Comparison of ENCODE assay signal across 39 cellular contexts in the genomic region with DNA sequence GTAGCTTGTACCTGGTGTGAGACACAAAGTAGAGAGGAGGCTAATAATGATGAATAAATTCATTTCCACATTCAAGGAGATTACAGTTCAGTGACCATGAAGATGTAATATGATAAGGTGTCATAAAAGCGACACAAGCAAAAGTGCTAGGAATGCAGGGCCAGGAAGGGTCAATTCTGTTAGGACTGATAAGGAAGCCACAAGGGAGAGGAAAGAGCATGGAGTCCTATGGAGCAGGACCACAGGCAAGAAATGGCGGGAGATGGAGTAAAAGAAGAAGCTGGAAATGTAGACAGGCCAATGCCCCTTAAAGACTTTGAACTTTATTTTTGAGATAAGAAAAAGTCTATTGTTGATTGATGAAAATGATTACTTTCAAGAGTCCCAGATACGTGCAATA.
"Had no signal": no experiment of that assay in that cellular context is flagged by ENCODE, and none has a peak within 500 bp of the region (broad histone marks: within the 10 kb centered on the region; RNA-seq: fewer than 3 reads in every experiment).

No MANE protein-coding gene starts in this region.

- H3K27ac Mint-ChIP-seq: activated naive CD4-positive, alpha-beta T cell treated with anti-CD3 and anti-CD28 coated beads for 36 hours; activated naive CD4-positive, alpha-beta T cell treated with anti-CD3 and anti-CD28 coated beads, Interleukin-2, amount 10 ng/mL, durations not matched to agents 7 days and 5 days; activated naive CD4-positive, alpha-beta T cell treated with anti-CD3 and anti-CD28 coated beads, Interleukin-2, amount 50 U/mL, for 24 hours; activated naive CD4-positive, alpha-beta T cell treated with anti-CD3 and anti-CD28 coated beads, Interleukin-2, amount 50 U/mL, for 72 hours; activated naive CD8-positive, alpha-beta T cell; activated naive CD8-positive, alpha-beta T cell treated with anti-CD3 and anti-CD28 coated beads for 36 hours; activated naive CD8-positive, alpha-beta T cell treated with anti-CD3 and anti-CD28 coated beads, Interleukin-2, amount 10 ng/mL, durations not matched to agents 7 days and 5 days; activated naive CD8-positive, alpha-beta T cell treated with anti-CD3 and anti-CD28 coated beads, Interleukin-2, amount 50 U/mL, for 24 hours; activated T-cell treated with anti-CD3 and anti-CD28 coated beads, Interleukin-2, amount 50 U/mL, for 24 hours; activated T-cell treated with anti-CD3 and anti-CD28 coated beads, Interleukin-2, amount 50 U/mL, for 72 hours; activated T-helper 1 cell treated with anti-CD3 and anti-CD28 coated beads, Interleukin-12 subunit alpha, Interleukin-12 subunit beta, Interleukin-2, Interleukin-4 antibody, amounts not matched to agents 30 ng/mL and 10 ng/mL and 1 ng/mL, durations not matched to agents 14 hours and 24 hours and 36 hours; activated T-helper 17 cell treated with anti-CD3 and anti-CD28 coated beads, Interleukin-2, amount 50 U/mL, for 72 hours; activated T-helper 2 cell treated with anti-CD3 and anti-CD28 coated beads, Interferon-gamma antibody, Interleukin-2, Interleukin-4, amounts not matched to agents 10 μg/mL and 5 μg/mL and 100 μg/mL, durations not matched to agents 14 hours and 24 hours and 36 hours; brain had no signal

- H3K4me3 Mint-ChIP-seq: activated naive CD4-positive, alpha-beta T cell treated with anti-CD3 and anti-CD28 coated beads for 36 hours; activated naive CD4-positive, alpha-beta T cell treated with anti-CD3 and anti-CD28 coated beads, Interleukin-2, amount 10 ng/mL, durations not matched to agents 7 days and 5 days; activated naive CD4-positive, alpha-beta T cell treated with anti-CD3 and anti-CD28 coated beads, Interleukin-2, amount 50 U/mL, for 24 hours; activated naive CD8-positive, alpha-beta T cell; activated naive CD8-positive, alpha-beta T cell treated with anti-CD3 and anti-CD28 coated beads for 36 hours; activated naive CD8-positive, alpha-beta T cell treated with anti-CD3 and anti-CD28 coated beads, Interleukin-2, amount 10 ng/mL, durations not matched to agents 7 days and 5 days; activated naive CD8-positive, alpha-beta T cell treated with anti-CD3 and anti-CD28 coated beads, Interleukin-2, amount 50 U/mL, for 24 hours; activated T-cell treated with anti-CD3 and anti-CD28 coated beads, Interleukin-2, amount 50 U/mL, for 24 hours; activated T-cell treated with anti-CD3 and anti-CD28 coated beads, Interleukin-2, amount 50 U/mL, for 4 hours; activated T-cell treated with anti-CD3 and anti-CD28 coated beads, Interleukin-2, amount 50 U/mL, for 72 hours; activated T-helper 1 cell treated with anti-CD3 and anti-CD28 coated beads, Interleukin-12 subunit alpha, Interleukin-12 subunit beta, Interleukin-2, Interleukin-4 antibody, amounts not matched to agents 30 ng/mL and 10 ng/mL and 1 ng/mL, durations not matched to agents 14 hours and 24 hours and 36 hours; activated T-helper 17 cell treated with anti-CD3 and anti-CD28 coated beads, Interleukin-2, amount 50 U/mL, for 72 hours; brain; central memory CD8-positive, alpha-beta T cell had no signal

- FAIRE-seq: astrocyte, bronchial epithelial cell had no signal

- H3K27me3 ChIP-seq: adrenal gland, ascending aorta, body of pancreas, brain microvascular endothelial cell, breast epithelium, cardiac muscle cell had no signal

- ATAC-seq: activated naive CD4-positive, alpha-beta T cell treated with anti-CD3 and anti-CD28 coated beads, Interleukin-2, amount 50 U/mL, for 72 hours; activated naive CD8-positive, alpha-beta T cell treated with anti-CD3 and anti-CD28 coated beads, Interleukin-2, amount 50 U/mL, for 24 hours; activated T-cell treated with anti-CD3 and anti-CD28 coated beads, Interleukin-2, amount 50 U/mL, for 4 hours; activated T-cell treated with anti-CD3 and anti-CD28 coated beads, Interleukin-2, amount 50 U/mL, for 72 hours; activated T-helper 17 cell treated with anti-CD3 and anti-CD28 coated beads, Interleukin-2, amount 50 U/mL, for 72 hours; body of pancreas had no signal

- H3K27me3 Mint-ChIP-seq: activated naive CD4-positive, alpha-beta T cell treated with anti-CD3 and anti-CD28 coated beads, Interleukin-2, amount 10 ng/mL, durations not matched to agents 7 days and 5 days had no signal

- H3K27ac ChIP-seq: adrenal gland, ascending aorta, body of pancreas, brain microvascular endothelial cell, breast epithelium, cardiac muscle cell had no signal

- H3K4me3 ChIP-seq: adrenal gland, ascending aorta, body of pancreas, breast epithelium, cardiac muscle cell had no signal

- H3K4me1 Mint-ChIP-seq: activated naive CD4-positive, alpha-beta T cell treated with anti-CD3 and anti-CD28 coated beads, Interleukin-2, amount 50 U/mL, for 24 hours; activated naive CD8-positive, alpha-beta T cell treated with anti-CD3 and anti-CD28 coated beads for 36 hours; activated naive CD8-positive, alpha-beta T cell treated with anti-CD3 and anti-CD28 coated beads, Interleukin-2, amount 10 ng/mL, durations not matched to agents 7 days and 5 days; activated naive CD8-positive, alpha-beta T cell treated with anti-CD3 and anti-CD28 coated beads, Interleukin-2, amount 50 U/mL, for 24 hours; activated T-helper 17 cell treated with anti-CD3 and anti-CD28 coated beads, Interleukin-2, amount 50 U/mL, for 72 hours; brain; central memory CD8-positive, alpha-beta T cell had no signal

- H3K9me3 Mint-ChIP-seq: activated naive CD4-positive, alpha-beta T cell treated with anti-CD3 and anti-CD28 coated beads for 36 hours; activated naive CD4-positive, alpha-beta T cell treated with anti-CD3 and anti-CD28 coated beads, Interleukin-2, amount 10 ng/mL, durations not matched to agents 7 days and 5 days; activated naive CD4-positive, alpha-beta T cell treated with anti-CD3 and anti-CD28 coated beads, Interleukin-2, amount 50 U/mL, for 24 hours; activated naive CD4-positive, alpha-beta T cell treated with anti-CD3 and anti-CD28 coated beads, Interleukin-2, amount 50 U/mL, for 72 hours; activated naive CD8-positive, alpha-beta T cell treated with anti-CD3 and anti-CD28 coated beads, Interleukin-2, amount 10 ng/mL, durations not matched to agents 7 days and 5 days; activated naive CD8-positive, alpha-beta T cell treated with anti-CD3 and anti-CD28 coated beads, Interleukin-2, amount 50 U/mL, for 24 hours; activated T-cell treated with anti-CD3 and anti-CD28 coated beads, Interleukin-2, amount 50 U/mL, for 24 hours; activated T-cell treated with anti-CD3 and anti-CD28 coated beads, Interleukin-2, amount 50 U/mL, for 4 hours; activated T-helper 1 cell treated with anti-CD3 and anti-CD28 coated beads, Interleukin-12 subunit alpha, Interleukin-12 subunit beta, Interleukin-2, Interleukin-4 antibody, amounts not matched to agents 30 ng/mL and 10 ng/mL and 1 ng/mL, durations not matched to agents 14 hours and 24 hours and 36 hours; activated T-helper 17 cell treated with anti-CD3 and anti-CD28 coated beads, Interleukin-2, amount 50 U/mL, for 72 hours; activated T-helper 2 cell treated with anti-CD3 and anti-CD28 coated beads, Interferon-gamma antibody, Interleukin-2, Interleukin-4, amounts not matched to agents 10 μg/mL and 5 μg/mL and 100 μg/mL, durations not matched to agents 14 hours and 24 hours and 36 hours; central memory CD8-positive, alpha-beta T cell had no signal

- H3K36me3 Mint-ChIP-seq: activated naive CD4-positive, alpha-beta T cell treated with anti-CD3 and anti-CD28 coated beads, Interleukin-2, amount 10 ng/mL, durations not matched to agents 7 days and 5 days; activated naive CD4-positive, alpha-beta T cell treated with anti-CD3 and anti-CD28 coated beads, Interleukin-2, amount 50 U/mL, for 24 hours; activated naive CD4-positive, alpha-beta T cell treated with anti-CD3 and anti-CD28 coated beads, Interleukin-2, amount 50 U/mL, for 72 hours; activated naive CD8-positive, alpha-beta T cell; activated naive CD8-positive, alpha-beta T cell treated with anti-CD3 and anti-CD28 coated beads for 36 hours; brain had no signal

- H3K36me3 ChIP-seq: adrenal gland, ascending aorta, brain microvascular endothelial cell, breast epithelium, cardiac muscle cell had no signal

- H3K9me3 ChIP-seq: adrenal gland, ascending aorta, body of pancreas, breast epithelium had no signal

- DNase-seq: activated effector memory CD4-positive, alpha-beta T cell treated with anti-CD3 and anti-CD28 coated beads, Interleukin-2, amount 50 U/mL, for 16 hours; activated effector memory CD4-positive, alpha-beta T cell treated with Interleukin-2 at 50 U/mL for 16 hours; activated gamma-delta T cell; activated gamma-delta T cell treated with Interleukin-2 at 50 U/mL for 16 hours; activated naive CD4-positive, alpha-beta T cell; activated naive CD4-positive, alpha-beta T cell treated with anti-CD3 and anti-CD28 coated beads for 36 hours; activated naive CD4-positive, alpha-beta T cell treated with anti-CD3 and anti-CD28 coated beads, Interleukin-2, amount 10 ng/mL, durations not matched to agents 7 days and 5 days; activated naive CD4-positive, alpha-beta T cell treated with anti-CD3 and anti-CD28 coated beads, Interleukin-2, amount 50 U/mL, for 16 hours; activated naive CD4-positive, alpha-beta T cell treated with Interleukin-2 at 50 U/mL for 16 hours; activated naive CD8-positive, alpha-beta T cell treated with anti-CD3 and anti-CD28 coated beads for 36 hours; activated naive CD8-positive, alpha-beta T cell treated with anti-CD3 and anti-CD28 coated beads, Interleukin-2, amount 10 ng/mL, durations not matched to agents 7 days and 5 days; activated naive CD8-positive, alpha-beta T cell treated with anti-CD3 and anti-CD28 coated beads, Interleukin-2, amount 50 U/mL, for 24 hours; activated T-cell treated with anti-CD3 and anti-CD28 coated beads, Interleukin-2, amount 50 U/mL, for 1 hour; activated T-cell treated with anti-CD3 and anti-CD28 coated beads, Interleukin-2, amount 50 U/mL, for 24 hours; activated T-cell treated with anti-CD3 and anti-CD28 coated beads, Interleukin-2, amount 50 U/mL, for 4 hours; activated T-cell treated with anti-CD3 and anti-CD28 coated beads, Interleukin-2, amount 50 U/mL, for 48 hours; activated T-cell treated with anti-CD3 and anti-CD28 coated beads, Interleukin-2, amount 50 U/mL, for 72 hours; adrenal gland; amniotic stem cell; amygdala; anterior cingulate cortex; aorta; body of pancreas; brain microvascular endothelial cell; central memory CD4-positive, alpha-beta T cell; cerebellar nuclear complex had no signal

- H3K4me1 ChIP-seq: adrenal gland, ascending aorta, body of pancreas, breast epithelium had no signal
